26 cellular contexts compared by ENCODE assay signal in the genomic region with DNA sequence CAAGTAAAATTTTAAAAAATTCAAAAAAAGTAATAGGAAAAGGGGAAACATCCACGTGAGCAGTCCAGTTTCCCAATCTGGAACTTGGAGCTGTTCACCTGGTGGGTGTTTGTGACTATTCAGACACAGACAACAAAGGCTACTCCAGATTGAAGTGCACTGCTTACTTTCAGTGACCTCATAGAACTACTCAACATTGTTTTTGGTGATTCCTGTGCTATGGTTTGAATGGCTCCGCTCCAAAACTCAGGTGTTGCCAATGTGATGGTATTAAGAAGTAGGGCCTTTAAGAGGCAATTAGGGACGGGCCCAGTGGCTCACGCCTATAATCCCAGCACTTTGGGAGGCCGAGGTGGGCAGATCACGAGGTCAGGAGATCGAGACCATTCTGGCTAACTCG. TPM values are rescaled to one million over a fixed set of nuclear protein-coding genes. Genes with fewer than 3 reads are reported as not detected.
DNase-seq lines count a peak whose midpoint lies in the region; ATAC-seq, FAIRE-seq and TF ChIP-seq lines count a peak whose summit lies in the region.
"Had no signal": no experiment of that assay in that cellular context is flagged by ENCODE, and none has a peak within 500 bp of the region (broad histone marks: within the 10 kb centered on the region; RNA-seq: fewer than 3 reads in every experiment).

No MANE protein-coding gene starts in this region.

- no peak for TF ChIP-seq RAD21 in A549 (conservative IDR thresholded peaks at IDR 0.05 in 1 of 2, IDR thresholded peaks at IDR 0.05 in 1 of 2)

- WGBS in A549 (ENCODE audit: missing lambda C conversion rate) = 96% methylated on average over 8 of the region's 8 CpGs
- WGBS in stomach, 5 donors = 92 to 96% (median 93%) methylated on average over 8 of the region's 8 CpGs

- H3K27ac ChIP-seq in A549 (peak overlapping the region; percentile 97 to 98), Peyer's patch (peak overlapping the region in 3 of 4 donors; percentile 20 to 80 (median 68)), left lung (peak overlapping the region in 1 of 2 donors; percentile 39), stomach (peak overlapping the region; percentile 23 to 88 (median 72))
- H3K27ac ChIP-seq: KMS-11 had no signal

- TF ChIP-seq CTCF in A549 (IDR thresholded peaks at IDR 0.05) (no peak), Peyer's patch (IDR thresholded peaks at IDR 0.05) (no peak), left lung (IDR thresholded peaks at IDR 0.05) (no peak), stomach (IDR thresholded peaks at IDR 0.05) (no peak), GM10248 (IDR thresholded peaks at IDR 0.05; ENCODE audit: control extremely low read depth, extremely low read depth, low read depth, missing control alignments) (no peak)

- intact Hi-C loops in left lung (cut with DNase I) = no loop called here
- intact Hi-C loops in stomach (cut with DNase I; ENCODE audit: low total_unique reads) = no loop called here

- H3K36me3 ChIP-seq in Peyer's patch = no peaks in the 10 kb centered on the region
- H3K36me3 ChIP-seq in left lung = no peaks in the 10 kb centered on the region
- H3K36me3 ChIP-seq in stomach = no peaks in the 10 kb centered on the region
- H3K36me3 ChIP-seq: HAP-1 had no signal

- no peak overlapping the region for H3K4me3 ChIP-seq in A549
- no peak overlapping the region for H3K4me3 ChIP-seq in Peyer's patch
- no peak overlapping the region for H3K4me3 ChIP-seq in left lung
- no peak overlapping the region for H3K4me3 ChIP-seq in stomach
- H3K4me3 ChIP-seq: GM23338, HAP-1 had no signal

- no peak for TF ChIP-seq POLR2A in A549 (IDR thresholded peaks at IDR 0.05; ENCODE audit: low read length)
- TF ChIP-seq POLR2A in Peyer's patch (IDR thresholded peaks at IDR 0.05) = no peak
- no peak for TF ChIP-seq POLR2A in stomach (IDR thresholded peaks at IDR 0.05)

- CTCF ChIA-PET in A549 (lab: Yijun Ruan, JAX) (no interaction called here), GM10248 (lab: Yijun Ruan, JAX) (no interaction called here)

- ATAC-seq in A549 (no peak), left lung (peak; percentile 58)
- ATAC-seq: GM23338 had no signal

- DNase-seq in A549 (ENCODE audit: low read depth in 1 of 2, low spot score in 1 of 2) = no peak
- no peak for DNase-seq in Peyer's patch
- peak in 1 of 2 donors; percentile 44 for DNase-seq in left lung
- no peak for DNase-seq in stomach
- no peak for DNase-seq in activated effector memory CD4-positive, alpha-beta T cell treated with Interleukin-2 at 50 U/mL for 16 hours
- no peak for DNase-seq in GM10248 (ENCODE audit: extremely low spot score)
- DNase-seq in NCI-H1092 (lab: John Stamatoyannopoulos, UW) = no peak
- DNase-seq: CD4-positive, CD25-positive, alpha-beta regulatory T cell; DMS 273 treated with DMSO at 0.1 percent for 48 hours; IMR-90; MV-4-11; NCI-H1417; NCI-H1694 treated with DMSO at 0.1 percent for 48 hours; NCI-H2107; NCI-H446 treated with DMSO at 0.1 percent for 48 hours; NCI-H526 treated with DMSO at 0.1 percent for 48 hours; PC-3; RPMI8226; SHP77 had no signal

- POLR2A ChIA-PET in A549 (lab: Yijun Ruan, JAX) = no interaction called here
- POLR2A ChIA-PET in GM10248 (lab: Yijun Ruan, JAX) = no interaction called here

- H3K4me2 ChIP-seq in A549 = peak overlapping the region; percentile 93; the same call in 2 of the 3 replicates
- H3K4me2 ChIP-seq: GM23338, KMS-11 had no signal

- peaks cover 89% of the 10 kb centered on the region for H3K4me1 ChIP-seq in A549
- H3K4me1 ChIP-seq in Peyer's patch = peaks cover 0 to 36% (median 0%) of the 10 kb centered on the region in 4 donors
- H3K4me1 ChIP-seq in left lung = peaks cover 21 to 35% of the 10 kb centered on the region in 2 donors
- peaks cover 32 to 90% (median 53%) of the 10 kb centered on the region in 4 donors for H3K4me1 ChIP-seq in stomach

- no peaks in the 10 kb centered on the region for H3K27me3 ChIP-seq in Peyer's patch
- no peaks in the 10 kb centered on the region for H3K27me3 ChIP-seq in left lung
- no peaks in the 10 kb centered on the region for H3K27me3 ChIP-seq in stomach

- TF ChIP-seq EP300 in A549 (IDR thresholded peaks at IDR 0.05) (no peak), stomach (IDR thresholded peaks at IDR 0.05) (no peak)

- H3K9me3 ChIP-seq in A549 = no peaks in the 10 kb centered on the region
- H3K9me3 ChIP-seq in Peyer's patch = no peaks in the 10 kb centered on the region
- no peaks in the 10 kb centered on the region for H3K9me3 ChIP-seq in left lung
- no peaks in the 10 kb centered on the region for H3K9me3 ChIP-seq in stomach
- H3K9me3 ChIP-seq: HAP-1 had no signal

- FAIRE-seq in A549 (lab: Jason Lieb, UNC) = no peak
- FAIRE-seq: A204.1, GM12892, HTR-8/SVneo had no signal

TF ChIP-seq in A549, 52 proteins besides CTCF, POLR2A, EP300 and RAD21:
- TF ChIP-seq ZSCAN20 (CRISPR knock-in tag; IDR thresholded peaks at IDR 0.05) = no peak
- TF ChIP-seq HES2 (IDR thresholded peaks at IDR 0.05) = no peak
- TF ChIP-seq ZC3H11A (IDR thresholded peaks at IDR 0.05) = no peak
- no peak for TF ChIP-seq NFE2L2 (conservative IDR thresholded peaks at IDR 0.05; ENCODE audit: low read length)
- TF ChIP-seq RNF2 (IDR thresholded peaks at IDR 0.05; ENCODE audit: borderline replicate concordance, low read depth) = no peak
- no peak for TF ChIP-seq HOXA7 (CRISPR knock-in tag; IDR thresholded peaks at IDR 0.05)
- no peak for TF ChIP-seq ZNF302 (CRISPR knock-in tag; IDR thresholded peaks at IDR 0.05)
- no peak for TF ChIP-seq NPAS2 (CRISPR knock-in tag; IDR thresholded peaks at IDR 0.05; ENCODE audit: borderline replicate concordance)
- TF ChIP-seq TP53 (CRISPR knock-in tag; IDR thresholded peaks at IDR 0.05) = no peak
- TF ChIP-seq ATOH8 (CRISPR knock-in tag; IDR thresholded peaks at IDR 0.05; ENCODE audit: low read depth) = no peak
- TF ChIP-seq CHD4 (IDR thresholded peaks at IDR 0.05; ENCODE audit: borderline replicate concordance) = no peak

RNA-seq across cellular contexts. Expression of gene SH3RF1, which starts 22.1 kb away (rescaled TPM):
- polyA plus RNA-seq in A549 (2011; rRNA removed) (13.8 and 15.1 TPM in 2 replicates), A549 (2017; fragmentation: RNase III; extraction: RNeasy Plus Mini Kit Qiagen cat#74134 plus additional on column Dnase treatment) (7.4 to 8.2 TPM (median 8.0 TPM) in 3 replicates), stomach (10 to 100 TPM in 1 of 3 donors, 1 to 10 TPM in 2; 3.4 to 13.6 (median 8.4) TPM)
- polyA plus RNA-seq in A549 (2012; cell fraction: cytosol; rRNA removed) = 6.7 and 9.2 TPM in 2 replicates
- 15.2 and 21.1 TPM in 2 replicates for polyA plus RNA-seq in A549 (2012; cell fraction: nucleus; rRNA removed)
- polyA minus RNA-seq in A549 (2011; rRNA and poly(A)+ RNA removed) = 48.6 and 62.1 TPM in 2 replicates
- total RNA-seq in Peyer's patch (10 to 100 TPM; 23.1 to 55.0 (median 48.1) TPM), left lung (10 to 100 TPM; 24.0 to 39.4 TPM), stomach (10 to 100 TPM; 16.3 to 47.8 (median 29.5) TPM)
- total RNA-seq: G401 had no signal
- polyA plus RNA-seq: CD4-positive, CD25-positive, alpha-beta regulatory T cell had no signal
